ENCODE assay signal across 8 cellular contexts in genomic region chr6:41545703-41546474, GRCh38. TPM values are rescaled to one million over a fixed set of nuclear protein-coding genes. Genes with fewer than 3 reads are reported as not detected.
DNase-seq lines count a peak whose midpoint lies in the region; ATAC-seq and TF ChIP-seq lines count a peak whose summit lies in the region.

Gene FOXP4, plus strand, starts transcription at chr6:41546381. Its CDS starts 19,380 bp downstream, at chr6:41565761.

- TF ChIP-seq RAD21 in Ishikawa (IDR thresholded peaks at IDR 0.05; ENCODE audit: low read depth): no peak

- H3K9ac ChIP-seq in PC-3 (ENCODE audit: low read length): peak within 1 kb of the TSS; percentile 85

- POLR2A ChIA-PET in PC-3 (lab: Charles Lee; ENCODE audit: unreplicated experiment): no interaction called here

- H3K36me3 ChIP-seq in PC-3 (ENCODE audit: low read depth, low read length) (no peaks in the 10 kb centered on the region), muscle layer of duodenum (ENCODE audit: control insufficient read depth in 1 of 2, insufficient read depth in 2 of 2, low read length in 2 of 2) (peaks cover 0 to 2% of the 10 kb centered on the region in 2 donors)

- H3K4me1 ChIP-seq in PC-3 (ENCODE audit: insufficient read depth, low read length) (peaks cover 15% of the 10 kb centered on the region; the same call in 1 of the 2 replicates), muscle layer of duodenum (ENCODE audit: control insufficient read depth in 1 of 2, insufficient read depth in 2 of 2, low read length in 2 of 2) (peaks cover 7 to 33% of the 10 kb centered on the region in 2 donors)

- no peaks in the 10 kb centered on the region for H3F3A ChIP-seq in PC-3 (ENCODE audit: low read length, unreplicated experiment)

- DNase-seq in DMS153 (lab: John Stamatoyannopoulos, UW): peak; percentile 74
- peak; percentile 90 for DNase-seq in PC-3
- DNase-seq in activated T-cell treated with anti-CD3 and anti-CD28 coated beads, Interleukin-2, amount 50 U/mL, for 1 hour: peak; percentile 79
- DNase-seq in stimulated activated CD8-positive, alpha-beta memory T cell treated with anti-CD3 and anti-CD28 coated beads, Interleukin-7, amount 100 ng/mL, for 24 hours (ENCODE audit: low read depth): peak; percentile 59

- H2AFZ ChIP-seq in PC-3 (ENCODE audit: low read length): peak within 1 kb of the TSS; percentile 90

- peaks cover 48% of the 10 kb centered on the region for H3K79me2 ChIP-seq in PC-3 (ENCODE audit: low read length)

- TF ChIP-seq EP300 in Ishikawa (IDR thresholded peaks at IDR 0.05; ENCODE audit: borderline replicate concordance): peak; percentile 47; the same call in 1 of the 2 replicates

- H3K4me3 ChIP-seq in PC-3 (ENCODE audit: low read length) (peak within 1 kb of the TSS; percentile 100), muscle layer of duodenum (ENCODE audit: low read depth in 1 of 2, low read length in 2 of 2) (peak within 1 kb of the TSS; percentile 77 to 85)

- TF ChIP-seq CTCF in PC-3 (conservative IDR thresholded peaks at IDR 0.05; ENCODE audit: low read depth, low read length): no peak

- no peaks in the 10 kb centered on the region for H3K9me3 ChIP-seq in PC-3 (ENCODE audit: low read length)
- no peaks in the 10 kb centered on the region for H3K9me3 ChIP-seq in muscle layer of duodenum (ENCODE audit: control insufficient read depth in 1 of 2, low read length in 2 of 2)

- H3K9me2 ChIP-seq in PC-3 (replicated peaks; ENCODE audit: low read length): no peaks in the 10 kb centered on the region

- CTCF ChIA-PET in PC-3 (lab: Charles Lee): no interaction called here

- peaks cover 13% of the 10 kb centered on the region; the same call in 1 of the 2 replicates for H4K20me1 ChIP-seq in PC-3 (ENCODE audit: low read length)

- H3K4me2 ChIP-seq in PC-3 (ENCODE audit: low read length): peak within 1 kb of the TSS; percentile 99

- H3K27ac ChIP-seq in PC-3 (ENCODE audit: low read length) (peak within 1 kb of the TSS; percentile 25), muscle layer of duodenum (ENCODE audit: low read length) (no peak within 1 kb of the TSS)

- ATAC-seq in GM21576 (IDR thresholded peaks at IDR 0.05; ENCODE audit: unreplicated experiment) (peak; percentile 61), PC-3 (peak; percentile 79), esophagus mucosa (peak; percentile 87)

- H3K27me3 ChIP-seq in PC-3 (ENCODE audit: low read length) (no peaks in the 10 kb centered on the region), muscle layer of duodenum (ENCODE audit: low read depth, low read length) (no peaks in the 10 kb centered on the region)

- no TSS peak for BruUV-seq in PC-3 (replicated peaks; lab: Mats Ljungman, UMichigan)

- intact Hi-C loops in PC-3 (cut with micrococcal nuclease): no loop called here

TF ChIP-seq in Ishikawa, 13 proteins besides CTCF, POLR2A, EP300 and RAD21:
- TF ChIP-seq MAX (IDR thresholded peaks at IDR 0.05) (peak; percentile 84), FOXM1 (IDR thresholded peaks at IDR 0.05; ENCODE audit: borderline replicate concordance, low read depth) (no peak), ZBTB7A (IDR thresholded peaks at IDR 0.05; ENCODE audit: low read depth) (peak; percentile 86), USF1 (IDR thresholded peaks at IDR 0.05) (peak; percentile 54; the same call in 1 of the 2 replicates), YY1 (IDR thresholded peaks at IDR 0.05; ENCODE audit: low read depth) (peak; percentile 11; the same call in 1 of the 2 replicates), CEBPB (IDR thresholded peaks at IDR 0.05) (0 out of 2 replicates have a peak, but pooled peaks have one; percentile 12), TAF1 (IDR thresholded peaks at IDR 0.05; ENCODE audit: low read depth) (peak; percentile 9; the same call in 1 of the 2 replicates), TCF12 (IDR thresholded peaks at IDR 0.05; ENCODE audit: low read depth) (peak; percentile 70), REST (IDR thresholded peaks at IDR 0.05; ENCODE audit: low read depth) (no peak), NFIC (IDR thresholded peaks at IDR 0.05) (peak; percentile 53; the same call in 1 of the 2 replicates), CREB1 (IDR thresholded peaks at IDR 0.05; ENCODE audit: low read depth) (no peak), EGR1 (IDR thresholded peaks at IDR 0.05) (no peak), TEAD4 (IDR thresholded peaks at IDR 0.05) (peak; percentile 43)

RNA-seq across cellular contexts. Expression of gene FOXP4, which starts in this region (rescaled TPM):
- total RNA-seq in PC-3 (2014; rRNA removed) (6.7 and 15.5 TPM in 2 replicates), esophagus mucosa (12.0 TPM)
